Comparison of ENCODE assay signal across 8 cellular contexts in genomic region chr3:48039487-48040190, GRCh38. TPM values are rescaled to one million over a fixed set of nuclear protein-coding genes. Genes with fewer than 3 reads are reported as not detected.
DNase-seq lines count a peak whose midpoint lies in the region; ATAC-seq and TF ChIP-seq lines count a peak whose summit lies in the region.

No MANE protein-coding gene starts in this region.

- no peak overlapping the region for H3K27ac Mint-ChIP-seq in natural killer cell

- no peak overlapping the region for H3K4me3 ChIP-seq in GM12865 (ENCODE audit: low read depth, low read length)
- no peak overlapping the region for H3K4me3 ChIP-seq in retinal pigment epithelial cell (ENCODE audit: low read length)

- ATAC-seq in SK-N-SH treated with all-trans-retinoic acid at 6 μM for 48 hours, result peak; percentile 89
- peak; percentile 34 to 56 for ATAC-seq in left cardiac atrium
- no peak for ATAC-seq in natural killer cell

- intact Hi-C loops in left cardiac atrium (cut with DNase I) (no loop called here), natural killer cell (cut with micrococcal nuclease) (no loop called here)

- no peak overlapping the region for H3K4me3 Mint-ChIP-seq in natural killer cell

- TF ChIP-seq CTCF in GM12865 (IDR thresholded peaks at IDR 0.05; ENCODE audit: insufficient read depth, low read depth, low read length, missing control alignments) (no peak), retinal pigment epithelial cell (conservative IDR thresholded peaks at IDR 0.05; ENCODE audit: low read depth, low read length) (no peak), natural killer cell (IDR thresholded peaks at IDR 0.05) (no peak)

- no peaks in the 10 kb centered on the region for H3K27me3 Mint-ChIP-seq in natural killer cell (ENCODE audit: low read depth in 2 of 2)

- no peaks in the 10 kb centered on the region for H3K9me3 Mint-ChIP-seq in natural killer cell

- H3K4me1 Mint-ChIP-seq in natural killer cell, result peaks cover 21 to 28% of the 10 kb centered on the region in 2 donors

- no peaks in the 10 kb centered on the region for H3K36me3 Mint-ChIP-seq in natural killer cell

- DNase-seq in GM12865 (ENCODE audit: low read depth) (peak; percentile 7), left cardiac atrium (no peak), retinal pigment epithelial cell (ENCODE audit: low read depth) (peak; percentile 95), NCI-H1417 (lab: John Stamatoyannopoulos, UW) (no peak), natural killer cell (no peak), middle frontal gyrus (ENCODE audit: extremely low spot score, low spot score) (no peak), DMS 273 (lab: John Stamatoyannopoulos, UW; ENCODE audit: unreplicated experiment) (no peak)

TF ChIP-seq in SK-N-SH treated with all-trans-retinoic acid at 6 μM for 48 hours, 23 proteins besides CTCF, POLR2A, EP300 and RAD21:
- TF ChIP-seq ZNF565 (CRISPR knock-in tag; conservative IDR thresholded peaks at IDR 0.05; ENCODE audit: low read depth) (no peak), ISL1 (CRISPR knock-in tag; IDR thresholded peaks at IDR 0.05) (peak; percentile 53)

RNA-seq across cellular contexts. Expression of gene MAP4, which starts 23.4 kb away (rescaled TPM):
- total RNA-seq in left cardiac atrium (100 to 1,000 TPM; 328 to 374 TPM), natural killer cell (10 to 100 TPM; 74.5 to 97.1 (median 88.9) TPM)

Comparison
In these comparisons a context has a peak if more than half of its experiments do, and no peak if none do; other contexts are left out.
1. DNase-seq: peak in GM12865 (single experiment) and retinal pigment epithelial cell (single experiment); none in left cardiac atrium (single experiment), NCI-H1417 (0 of 3), natural killer cell (single experiment), middle frontal gyrus (single experiment) and DMS 273 (single experiment).
2. ATAC-seq: peak in SK-N-SH treated with all-trans-retinoic acid at 6 μM for 48 hours (single experiment) and left cardiac atrium (2 of 2); none in natural killer cell (0 of 3).